Comparison of ENCODE assay signal across 8 cellular contexts in the genomic region with DNA sequence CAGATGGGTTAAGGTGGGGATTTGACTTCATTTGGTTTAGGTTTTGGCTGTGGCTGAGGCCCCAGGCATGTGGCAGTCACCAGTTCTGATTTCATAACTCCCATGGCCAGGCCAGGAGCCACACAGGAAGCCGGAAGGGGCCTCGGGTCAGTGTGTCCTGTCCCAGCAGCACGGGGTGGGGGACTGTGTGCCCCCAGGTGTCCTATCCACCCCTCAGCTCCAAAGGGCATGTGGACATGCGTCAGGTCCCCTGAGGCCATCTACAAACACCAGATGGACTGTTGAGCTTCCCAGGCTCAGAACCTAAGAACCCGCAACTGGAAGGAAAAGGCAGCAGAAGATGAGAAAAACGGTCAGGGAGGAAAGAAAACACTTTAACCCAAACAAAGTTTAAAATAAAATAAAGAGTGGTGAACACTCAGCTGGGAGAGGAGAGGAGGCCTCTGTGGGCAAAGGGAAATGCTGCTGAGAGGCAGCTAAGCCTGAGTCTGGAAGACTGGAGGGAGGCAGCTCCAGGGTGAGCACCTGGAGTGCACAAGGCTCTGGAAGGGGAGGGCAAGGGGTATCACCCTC.
DNase-seq lines count a peak whose midpoint lies in the region; ATAC-seq, FAIRE-seq and TF ChIP-seq lines count a peak whose summit lies in the region.

No MANE protein-coding gene starts in this region.

- peak overlapping the region; percentile 23; the same call in 1 of the 2 replicates for H3K9ac ChIP-seq in IMR-90 (ENCODE audit: low read depth, low read length)

- H4K20me1 ChIP-seq in IMR-90 (ENCODE audit: insufficient read depth, low read length) = no peaks in the 10 kb centered on the region

- peak overlapping the region; percentile 21; the same call in 1 of the 2 replicates for H3K23ac ChIP-seq in IMR-90 (ENCODE audit: low read depth, low read length)

- FAIRE-seq in GM12892 (lab: Jason Lieb, UNC) = no peak

- peak overlapping the region; percentile 93 for H2BK20ac ChIP-seq in IMR-90 (ENCODE audit: low read depth, low read length)

- peak overlapping the region; percentile 94 for H2BK120ac ChIP-seq in IMR-90 (ENCODE audit: low read depth, low read length)

- peak overlapping the region; percentile 91 to 93 for H3K27ac Mint-ChIP-seq in activated naive CD4-positive, alpha-beta T cell treated with anti-CD3 and anti-CD28 coated beads, Interleukin-2, amount 50 U/mL, for 72 hours
- peak overlapping the region; percentile 51 for H3K27ac Mint-ChIP-seq in stimulated activated memory B cell treated with anti-CD40 and anti-IgM and Interleukin-4, amounts not matched to agents 10 μg/mL and 1 μg/mL and 100 μg/mL, for 72 hours

- peak; percentile 35 for DNase-seq in IMR-90
- DNase-seq in activated naive CD4-positive, alpha-beta T cell treated with anti-CD3 and anti-CD28 coated beads, Interleukin-2, amount 50 U/mL, for 72 hours (ENCODE audit: low spot score in 2 of 2) = no peak
- DNase-seq in right cardiac atrium = peak in 2 of 3 donors; percentile 44 to 69
- no peak for DNase-seq in stimulated activated naive CD4-positive, alpha-beta T cell treated with Interleukin-2 at 50 U/mL for 16 hours (lab: John Stamatoyannopoulos, UW)
- DNase-seq in SHP77 treated with DMSO at 0.1 percent for 48 hours (lab: John Stamatoyannopoulos, UW) = no peak
- DNase-seq in GM12892 (ENCODE audit: insufficient read length) = no peak

- peaks cover 19% of the 10 kb centered on the region for H3K9me1 ChIP-seq in IMR-90 (ENCODE audit: insufficient read depth, low read length)

- peak overlapping the region; percentile 97 for H2AK5ac ChIP-seq in IMR-90 (ENCODE audit: low read depth, low read length)

- peaks cover 13 to 15% of the 10 kb centered on the region in 2 donors for H3K36me3 Mint-ChIP-seq in activated naive CD4-positive, alpha-beta T cell treated with anti-CD3 and anti-CD28 coated beads, Interleukin-2, amount 50 U/mL, for 72 hours
- no peaks in the 10 kb centered on the region for H3K36me3 Mint-ChIP-seq in stimulated activated memory B cell treated with anti-CD40 and anti-IgM and Interleukin-4, amounts not matched to agents 10 μg/mL and 1 μg/mL and 100 μg/mL, for 72 hours

- peak overlapping the region; percentile 43 for H2AK9ac ChIP-seq in IMR-90 (replicated peaks; ENCODE audit: low read depth, low read length, poor library complexity)

- H2BK15ac ChIP-seq in IMR-90 (ENCODE audit: low read depth, low read length) = peak overlapping the region; percentile 48; the same call in 2 of the 3 replicates

- POLR2A ChIA-PET in IMR-90 (lab: Charles Lee; ENCODE audit: unreplicated experiment) = no interaction called here

- ATAC-seq in IMR-90 (ENCODE audit: low read depth) (peak; percentile 43), right cardiac atrium (peak; percentile 52 to 63), HG03135 (IDR thresholded peaks at IDR 0.05; ENCODE audit: unreplicated experiment) (no peak)
- ATAC-seq in activated naive CD4-positive, alpha-beta T cell treated with anti-CD3 and anti-CD28 coated beads, Interleukin-2, amount 50 U/mL, for 72 hours = peak in 1 of 2 donors; percentile 0
- ATAC-seq in stimulated activated memory B cell treated with anti-CD40 and anti-IgM and Interleukin-4, amounts not matched to agents 10 μg/mL and 1 μg/mL and 100 μg/mL, for 72 hours = no peak

- no peak overlapping the region for H3K4me3 Mint-ChIP-seq in stimulated activated memory B cell treated with anti-CD40 and anti-IgM and Interleukin-4, amounts not matched to agents 10 μg/mL and 1 μg/mL and 100 μg/mL, for 72 hours

- no peak for TF ChIP-seq CTCF in IMR-90 (conservative IDR thresholded peaks at IDR 0.05; ENCODE audit: low read depth, low read length)

- in situ Hi-C loops in IMR-90 (cut with MboI; ENCODE audit: low sequenced_read_pairs) = no loop called here

- CTCF ChIA-PET in IMR-90 (lab: Yijun Ruan, JAX) = interaction anchor here (1.5 kb wide), 1 partner anchor 64 kb away, joined by 4 read pairs; no protein-coding TSS in a partner anchor

- peak overlapping the region; percentile 88 for H3K18ac ChIP-seq in IMR-90 (ENCODE audit: low read depth, low read length)

- H4K8ac ChIP-seq in IMR-90 (ENCODE audit: low read depth in 2 of 2, low read length in 2 of 2) = peak overlapping the region; percentile 19 to 87; a peak in 3 of 4 replicates

- H3K4me2 ChIP-seq in IMR-90 (ENCODE audit: low read depth, low read length) = peak overlapping the region; percentile 22; the same call in 1 of the 2 replicates

- H3K9me3 ChIP-seq in IMR-90 (ENCODE audit: control insufficient read depth, insufficient read depth, low read length) = no peaks in the 10 kb centered on the region; the same call in 1 of the 2 replicates
- no peaks in the 10 kb centered on the region for H3K9me3 ChIP-seq in right cardiac atrium (ENCODE audit: control insufficient read depth, low read length)

- peaks cover 32% of the 10 kb centered on the region for H3K4me1 Mint-ChIP-seq in stimulated activated memory B cell treated with anti-CD40 and anti-IgM and Interleukin-4, amounts not matched to agents 10 μg/mL and 1 μg/mL and 100 μg/mL, for 72 hours

- peak overlapping the region; percentile 78 for H2BK5ac ChIP-seq in IMR-90 (ENCODE audit: low read depth, low read length, poor library complexity, severe bottlenecking)

- H3K27me3 ChIP-seq in IMR-90 (ENCODE audit: control insufficient read depth, insufficient read depth, low read length) (no peaks in the 10 kb centered on the region), right cardiac atrium (ENCODE audit: control insufficient read depth, insufficient read depth) (no peaks in the 10 kb centered on the region)

- H3K27ac ChIP-seq in IMR-90 (ENCODE audit: insufficient read depth, low read length) = peak overlapping the region; percentile 65
- peak overlapping the region; percentile 80 for H3K27ac ChIP-seq in right cardiac atrium (ENCODE audit: low read length)

- H3K56ac ChIP-seq in IMR-90 (ENCODE audit: extremely low read depth, insufficient read depth, low read length) = no peak overlapping the region

- H3K14ac ChIP-seq in IMR-90 (replicated peaks; ENCODE audit: low read depth, low read length) = peak overlapping the region; percentile 83

- peak overlapping the region; percentile 91 for H4K5ac ChIP-seq in IMR-90 (ENCODE audit: low read depth, low read length)

- no peak overlapping the region for H3K4me3 ChIP-seq in IMR-90 (ENCODE audit: insufficient read depth, low read depth, low read length)
- no peak overlapping the region for H3K4me3 ChIP-seq in right cardiac atrium (ENCODE audit: low read length)

- H4K91ac ChIP-seq in IMR-90 (ENCODE audit: insufficient read depth, low read depth, low read length) = peak overlapping the region; percentile 87

- no CpG with 5 or more reads among the region's 6 CpGs for WGBS in IMR-90 (ENCODE audit: extremely low coverage in 2 of 2, insufficient read length in 1 of 2), 2 experiments
- 37% methylated on average over 6 of the region's 6 CpGs for WGBS in right cardiac atrium

- H3K36me3 ChIP-seq in IMR-90 (ENCODE audit: control insufficient read depth, insufficient read depth, low read length) = no peaks in the 10 kb centered on the region

- BruUV-seq in IMR-90 (replicated peaks; lab: Mats Ljungman, UMichigan) = no TSS peak

- H3K79me1 ChIP-seq in IMR-90 (ENCODE audit: low read depth in 1 of 2, low read length in 2 of 2) = peaks cover 0 to 4% of the 10 kb centered on the region in 2 experiments; a peak in 2 of 4 replicates

- no peak for TF ChIP-seq RAD21 in IMR-90 (IDR thresholded peaks at IDR 0.05; ENCODE audit: low read length)

- TF ChIP-seq POLR2A in IMR-90 (IDR thresholded peaks at IDR 0.05; ENCODE audit: low read depth, low read length) (peak; percentile 14; the same call in 1 of the 2 replicates), GM12892 (IDR thresholded peaks at IDR 0.05; ENCODE audit: low read depth, low read length) (no peak)

- intact Hi-C loops in IMR-90 (cut with micrococcal nuclease) (loop anchor here (5.0 kb wide), 1 partner anchor 321 kb away; the partner anchor contains the start of gene NFIL3), right cardiac atrium (cut with DNase I) (loop anchor here in 1 of 4 donors (10.0 kb wide), 2 partner anchors 94 to 324 kb away; partner anchors contain the start of gene NFIL3)

- dilution Hi-C loops in IMR-90 (cut with HindIII; ENCODE audit: low sequenced_read_pairs, unreplicated experiment) = no loop called here

- peaks cover 26% of the 10 kb centered on the region for H3K4me1 ChIP-seq in IMR-90 (ENCODE audit: control insufficient read depth, insufficient read depth, low read length)
- peaks cover 11% of the 10 kb centered on the region for H3K4me1 ChIP-seq in right cardiac atrium (ENCODE audit: control insufficient read depth, insufficient read depth, low read length)

- H3K9me3 Mint-ChIP-seq in activated naive CD4-positive, alpha-beta T cell treated with anti-CD3 and anti-CD28 coated beads, Interleukin-2, amount 50 U/mL, for 72 hours = peaks cover 0 to 6% of the 10 kb centered on the region in 2 donors
- no peaks in the 10 kb centered on the region for H3K9me3 Mint-ChIP-seq in stimulated activated memory B cell treated with anti-CD40 and anti-IgM and Interleukin-4, amounts not matched to agents 10 μg/mL and 1 μg/mL and 100 μg/mL, for 72 hours

- peak overlapping the region; percentile 68 for H2AFZ ChIP-seq in IMR-90 (replicated peaks; ENCODE audit: low read length, poor library complexity)

- H3K27me3 Mint-ChIP-seq in stimulated activated memory B cell treated with anti-CD40 and anti-IgM and Interleukin-4, amounts not matched to agents 10 μg/mL and 1 μg/mL and 100 μg/mL, for 72 hours = no peaks in the 10 kb centered on the region

- peak overlapping the region; percentile 87 for H3K4ac ChIP-seq in IMR-90 (ENCODE audit: low read depth, low read length)

TF ChIP-seq in IMR-90, 13 proteins besides CTCF, POLR2A, EP300 and RAD21 (continues in another document):
- TF ChIP-seq USF2 (IDR thresholded peaks at IDR 0.05; ENCODE audit: low read depth, low read length) (no peak), MAZ (IDR thresholded peaks at IDR 0.05; ENCODE audit: borderline replicate concordance, low read depth, low read length) (no peak), FOS (IDR thresholded peaks at IDR 0.05; ENCODE audit: low read depth, low read length) (no peak), BHLHE40 (IDR thresholded peaks at IDR 0.05; ENCODE audit: low read depth, low read length) (no peak)

Comparison
In these comparisons a context has a peak if more than half of its experiments do, and no peak if none do; other contexts are left out.
1. ATAC-seq: peak in IMR-90 (single experiment) and right cardiac atrium (2 of 2); none in stimulated activated memory B cell treated with anti-CD40 and anti-IgM and Interleukin-4, amounts not matched to agents 10 μg/mL and 1 μg/mL and 100 μg/mL, for 72 hours (single experiment) and HG03135 (single experiment).
2. DNase-seq: peak in IMR-90 (single experiment) and right cardiac atrium (2 of 3); none in activated naive CD4-positive, alpha-beta T cell treated with anti-CD3 and anti-CD28 coated beads, Interleukin-2, amount 50 U/mL, for 72 hours (0 of 2), stimulated activated naive CD4-positive, alpha-beta T cell treated with Interleukin-2 at 50 U/mL for 16 hours (single experiment), SHP77 treated with DMSO at 0.1 percent for 48 hours (single experiment) and GM12892 (single experiment).